Comparison of ENCODE assay signal across 10 cellular contexts in the genomic region with DNA sequence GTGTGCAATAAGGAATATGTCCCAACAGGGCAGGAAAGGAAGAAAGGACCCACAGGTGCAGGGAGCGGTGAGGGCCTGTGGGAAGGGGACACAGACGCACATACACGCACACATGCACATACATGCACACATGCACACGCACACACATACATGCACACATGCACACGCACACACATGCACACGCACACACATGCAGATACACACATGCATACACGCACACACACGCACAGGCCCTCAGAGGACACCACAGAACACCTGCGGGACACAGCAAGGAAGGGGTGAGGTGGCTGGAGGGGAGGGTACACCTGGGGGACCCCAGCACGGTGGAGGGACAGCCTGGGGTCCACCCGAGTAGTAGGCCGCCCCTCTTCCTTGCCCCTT. TPM values are rescaled to one million over a fixed set of nuclear protein-coding genes. Genes with fewer than 3 reads are reported as not detected.
DNase-seq lines count a peak whose midpoint lies in the region; ATAC-seq and TF ChIP-seq lines count a peak whose summit lies in the region.
"Had no signal": no experiment of that assay in that cellular context is flagged by ENCODE, and none has a peak within 500 bp of the region (broad histone marks: within the 10 kb centered on the region; RNA-seq: fewer than 3 reads in every experiment).

No MANE protein-coding gene starts in this region.

- H3K4me2 ChIP-seq in mesenchymal stem cell (ENCODE audit: low read length, poor library complexity, severe bottlenecking), result peak overlapping the region; percentile 61

- peaks cover 40% of the 10 kb centered on the region for H3K4me1 Mint-ChIP-seq in activated naive CD8-positive, alpha-beta T cell (ENCODE audit: low read depth)

- H2BK15ac ChIP-seq in mesenchymal stem cell (ENCODE audit: low read depth, poor library complexity, severe bottlenecking), result no peak overlapping the region

- peaks cover 1% of the 10 kb centered on the region for H3K79me1 ChIP-seq in mesenchymal stem cell (replicated peaks; ENCODE audit: low read length, poor library complexity, severe bottlenecking)

- H4K91ac ChIP-seq in mesenchymal stem cell (ENCODE audit: low read length), result no peak overlapping the region

- no peak overlapping the region for H3K4me3 ChIP-seq in mesenchymal stem cell (ENCODE audit: insufficient read depth in 1 of 2, low read depth in 1 of 2, low read length in 2 of 2)
- H3K4me3 ChIP-seq in transverse colon, result peak overlapping the region in 3 of 4 donors; percentile 18 to 40 (median 25)

- no peak overlapping the region for H2BK5ac ChIP-seq in mesenchymal stem cell (ENCODE audit: low read depth, low read length, poor library complexity, severe bottlenecking)

- CTCF ChIA-PET in HEK293T (lab: Yijun Ruan, JAX), result no interaction called here

- peak overlapping the region; percentile 5 for H2AK5ac ChIP-seq in mesenchymal stem cell (ENCODE audit: low read length, severe bottlenecking)

- no peaks in the 10 kb centered on the region for H3K27me3 Mint-ChIP-seq in activated naive CD8-positive, alpha-beta T cell

- H3K27me3 ChIP-seq in mesenchymal stem cell (ENCODE audit: control insufficient read depth in 1 of 2, insufficient read depth in 1 of 2, low read length in 2 of 2) (no peaks in the 10 kb centered on the region), transverse colon (no peaks in the 10 kb centered on the region)

- no peak overlapping the region for H3K18ac ChIP-seq in mesenchymal stem cell (ENCODE audit: low read depth in 1 of 2, low read length in 2 of 2)

- TF ChIP-seq POLR2A in transverse colon (IDR thresholded peaks at IDR 0.05), result no peak

- H3K9me3 Mint-ChIP-seq in activated naive CD8-positive, alpha-beta T cell (ENCODE audit: low read depth), result no peaks in the 10 kb centered on the region

- no peak for TF ChIP-seq EP300 in transverse colon (IDR thresholded peaks at IDR 0.05; ENCODE audit: low read depth)

- ATAC-seq in Right ventricle myocardium superior (ENCODE audit: poor library complexity) (no peak), left cardiac atrium (no peak), GM19455 (IDR thresholded peaks at IDR 0.05; ENCODE audit: unreplicated experiment) (no peak), HG03432 (IDR thresholded peaks at IDR 0.05; ENCODE audit: unreplicated experiment) (no peak)

- peak overlapping the region in 1 of 2 experiments; percentile 99 for H3K14ac ChIP-seq in mesenchymal stem cell (ENCODE audit: low read length in 2 of 2)

- no peak overlapping the region for H3K4ac ChIP-seq in mesenchymal stem cell (ENCODE audit: low read depth in 1 of 2, low read length in 2 of 2)

- no peaks in the 10 kb centered on the region for H3K36me3 Mint-ChIP-seq in activated naive CD8-positive, alpha-beta T cell

- H3K9me3 ChIP-seq in mesenchymal stem cell (ENCODE audit: control insufficient read depth, low read length) (peaks cover 5% of the 10 kb centered on the region), transverse colon (no peaks in the 10 kb centered on the region)

- peak overlapping the region; percentile 83 for H3K27ac Mint-ChIP-seq in activated naive CD8-positive, alpha-beta T cell

- WGBS in mesenchymal stem cell, result 78% methylated on average over 11 of the region's 12 CpGs
- 76 to 92% methylated on average over 4 to 9 of the region's 12 CpGs for WGBS in transverse colon (ENCODE audit: low coverage in 1 of 2), 2 donors

- no peak overlapping the region for H3K23ac ChIP-seq in mesenchymal stem cell (ENCODE audit: low read length in 2 of 2)

- H2BK120ac ChIP-seq in mesenchymal stem cell (ENCODE audit: low read depth, low read length), result no peak overlapping the region

- in situ Hi-C loops in transverse colon (cut with MboI; ENCODE audit: low pct_ligation_motif_present in 1 of 4, low pct_unique_long_range_greater_than_20kb in 1 of 4, low sequenced_read_pairs in 3 of 4), result no loop called here

- intact Hi-C loops in Right ventricle myocardium superior (cut with DNase I) (no loop called here), left cardiac atrium (cut with DNase I) (no loop called here), transverse colon (cut with DNase I; ENCODE audit: low total_unique reads) (no loop called here)

- H3K36me3 ChIP-seq in mesenchymal stem cell (ENCODE audit: control insufficient read depth in 1 of 2, insufficient read depth in 2 of 2, low read depth in 1 of 2, low read length in 2 of 2) (peaks cover 20 to 41% of the 10 kb centered on the region in 2 experiments), transverse colon (no peaks in the 10 kb centered on the region)

- POLR2A ChIA-PET in HEK293T (lab: Yijun Ruan, JAX), result no interaction called here

- H3K27ac ChIP-seq in mesenchymal stem cell (ENCODE audit: low read length, poor library complexity, severe bottlenecking) (peak overlapping the region; percentile 1), transverse colon (peak overlapping the region; percentile 42 to 61 (median 51))

- H2AFZ ChIP-seq in mesenchymal stem cell (ENCODE audit: low read depth, low read length), result no peak overlapping the region

- peak overlapping the region; percentile 82 for H3K4me3 Mint-ChIP-seq in activated naive CD8-positive, alpha-beta T cell

- H3K9ac ChIP-seq in mesenchymal stem cell (ENCODE audit: low read length), result no peak overlapping the region

- DNase-seq in Right ventricle myocardium superior (peak; percentile 13), left cardiac atrium (no peak), mesenchymal stem cell (no peak), transverse colon (no peak), HEK293T (ENCODE audit: extremely low spot score) (no peak)
- DNase-seq: activated CD4-positive, alpha-beta T cell treated with anti-CD3 and anti-CD28 coated beads, Interleukin-2, amount 50 U/mL, for 4 hours had no signal

- TF ChIP-seq CTCF in transverse colon (IDR thresholded peaks at IDR 0.05), result no peak

- H4K8ac ChIP-seq in mesenchymal stem cell (ENCODE audit: low read length), result no peak overlapping the region

- H3K4me1 ChIP-seq in mesenchymal stem cell (ENCODE audit: control insufficient read depth, insufficient read depth, low read depth, low read length), result peaks cover 61% of the 10 kb centered on the region
- peaks cover 14 to 32% (median 26%) of the 10 kb centered on the region in 4 donors for H3K4me1 ChIP-seq in transverse colon

- H2BK12ac ChIP-seq in mesenchymal stem cell (ENCODE audit: low read length in 2 of 2), result no peak overlapping the region

TF ChIP-seq in HEK293T, 16 proteins besides CTCF, POLR2A, EP300 and RAD21:
- TF ChIP-seq L3MBTL2 (conservative IDR thresholded peaks at IDR 0.05) (no peak), FOXK2 (IDR thresholded peaks at IDR 0.05) (no peak)

RNA-seq across cellular contexts. Expression of a gene that starts 12.9 kb away (rescaled TPM):
- total RNA-seq in Right ventricle myocardium superior (31.6 TPM), left cardiac atrium (10 to 100 TPM; 36.6 to 44.3 TPM), transverse colon (10 to 100 TPM; 25.4 to 91.1 (median 36.4) TPM)
- 52.2 TPM for polyA plus RNA-seq in mesenchymal stem cell (2013, experiment 1 of 2)
- polyA plus RNA-seq in mesenchymal stem cell (2013, experiment 2 of 2), result 51.8 TPM

RNA-seq across cellular contexts. Expression of a gene that starts 20.8 kb away (rescaled TPM):
- not detected for total RNA-seq in Right ventricle myocardium superior
- total RNA-seq in left cardiac atrium, result under 1 TPM in 1 of 2 donors, not detected in 1; 0.32 TPM
- polyA plus RNA-seq in mesenchymal stem cell (2013, experiment 1 of 2), result not detected
- polyA plus RNA-seq in mesenchymal stem cell (2013, experiment 2 of 2), result not detected
- 100 to 1,000 TPM; 234 to 894 (median 282) TPM for total RNA-seq in transverse colon
- total RNA-seq: fibroblast of villous mesenchyme had no signal

Comparison
In these comparisons a context has a peak if more than half of its experiments do, and no peak if none do; other contexts are left out.
1. H3K4me3 ChIP-seq: peak in transverse colon (3 of 4); none in mesenchymal stem cell (0 of 2).
2. RNA of a gene that starts 20.8 kb away (total RNA-seq): 234 to 894 TPM in transverse colon; 0.32 TPM in left cardiac atrium and not detected in Right ventricle myocardium superior (single experiment); every median in the first group is over 100 times any median in the second.